ENCODE assay signal across 8 cellular contexts in the genomic region with DNA sequence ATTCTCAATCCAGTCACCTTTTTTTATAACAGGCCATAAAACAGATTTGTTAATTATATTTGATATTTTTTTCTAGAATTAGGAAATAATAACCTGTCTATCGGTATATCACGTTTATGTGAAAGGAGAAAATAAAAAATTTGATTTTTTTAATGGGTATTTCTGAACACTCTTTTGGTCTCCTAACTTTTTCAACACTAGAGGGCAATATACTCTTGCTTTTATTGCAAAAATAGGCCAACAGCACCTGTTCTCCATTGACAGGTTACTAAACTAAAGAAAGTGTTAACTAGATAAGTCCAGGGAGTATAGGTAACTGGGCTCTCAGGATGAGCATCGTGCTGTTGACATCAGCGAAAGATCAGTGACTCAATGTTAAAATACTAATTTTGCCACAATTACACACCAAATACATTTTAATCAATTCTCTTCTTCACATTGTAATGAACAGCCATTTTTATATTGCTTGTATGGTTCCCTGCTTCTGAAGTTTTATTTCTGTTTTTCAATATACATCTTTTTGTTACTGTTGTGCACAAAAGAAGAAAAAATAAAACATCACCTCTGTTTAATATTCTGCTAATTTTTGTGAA. TPM values are rescaled to one million over a fixed set of nuclear protein-coding genes. Genes with fewer than 3 reads are reported as not detected.
A peak's percentile ranks its signal among the peaks of the same experiment; 100 is the strongest.
DNase-seq lines count a peak whose midpoint lies in the region; ATAC-seq and TF ChIP-seq lines count a peak whose summit lies in the region.

No MANE protein-coding gene starts in this region.

- TF ChIP-seq CTCF in cardiac muscle cell (IDR thresholded peaks at IDR 0.05; ENCODE audit: low read depth, low read length) (peak; percentile 57), nephron progenitor cell (IDR thresholded peaks at IDR 0.05) (peak; percentile 71)

- no peak overlapping the region for H3K27ac Mint-ChIP-seq in nephron progenitor cell

- no peak overlapping the region for H3K4me3 Mint-ChIP-seq in nephron progenitor cell

- H3K9me3 Mint-ChIP-seq in nephron progenitor cell: peaks cover 1% of the 10 kb centered on the region

- DNase-seq in cardiac muscle cell (ENCODE audit: low read depth in 1 of 2, low spot score in 1 of 2): peak; percentile 16 to 62
- no peak for DNase-seq in left ventricle myocardium superior
- peak; percentile 49 for DNase-seq in NCI-H2081 treated with DMSO at 0.1 percent for 48 hours (lab: John Stamatoyannopoulos, UW)
- DNase-seq in T47D (ENCODE audit: low read depth in 1 of 2, low spot score in 1 of 2): peak; percentile 6 to 60
- peak; percentile 5 for DNase-seq in nephron progenitor cell
- DNase-seq in stimulated activated CD4-positive, alpha-beta T cell treated with anti-CD3 and anti-CD28 coated beads, Interleukin-2, amount 100 ng/mL, for 48 hours: no peak

- no peak for ATAC-seq in left ventricle myocardium superior
- ATAC-seq in HG02759 (IDR thresholded peaks at IDR 0.05; ENCODE audit: unreplicated experiment): peak; percentile 80
- no peak for ATAC-seq in HG02840 (IDR thresholded peaks at IDR 0.05; ENCODE audit: low FRiP score, unreplicated experiment)

- H3K4me1 Mint-ChIP-seq in nephron progenitor cell: no peaks in the 10 kb centered on the region

- H3K4me1 ChIP-seq in cardiac muscle cell (ENCODE audit: low read depth): no peaks in the 10 kb centered on the region

- H3K4me3 ChIP-seq in cardiac muscle cell: no peak overlapping the region

- no peak overlapping the region for H3K27ac ChIP-seq in cardiac muscle cell

- no peaks in the 10 kb centered on the region for H3K36me3 ChIP-seq in cardiac muscle cell

- H3K36me3 Mint-ChIP-seq in nephron progenitor cell (ENCODE audit: low read depth): no peaks in the 10 kb centered on the region

- peaks cover 3% of the 10 kb centered on the region for H3K27me3 Mint-ChIP-seq in nephron progenitor cell (ENCODE audit: low read depth, poor library complexity)

- no peaks in the 10 kb centered on the region for H3K27me3 ChIP-seq in cardiac muscle cell

- intact Hi-C loops in left ventricle myocardium superior (cut with micrococcal nuclease): no loop called here

- no peaks in the 10 kb centered on the region for H3K9me3 ChIP-seq in cardiac muscle cell (ENCODE audit: low read depth)

- in situ Hi-C loops in T47D (cut with HindIII; ENCODE audit: low pct_unique_long_range_greater_than_20kb, low sequenced_read_pairs): no loop called here

RNA-seq across cellular contexts. Expression of gene NDST4, which starts 22.8 kb away (rescaled TPM):
- total RNA-seq in cardiac muscle cell (not detected in 2 replicates), left ventricle myocardium superior (not detected)
- 0.34 TPM in 1 of 2 replicates, not detected in the other for polyA plus RNA-seq in cardiac muscle cell

Comparison
In these comparisons a context has a peak if more than half of its experiments do, and no peak if none do; other contexts are left out.
1. DNase-seq: peak in cardiac muscle cell (2 of 2), NCI-H2081 treated with DMSO at 0.1 percent for 48 hours (single experiment), T47D (2 of 2) and nephron progenitor cell (single experiment); none in left ventricle myocardium superior (single experiment) and stimulated activated CD4-positive, alpha-beta T cell treated with anti-CD3 and anti-CD28 coated beads, Interleukin-2, amount 100 ng/mL, for 48 hours (0 of 2).